ENCODE assay signal across 22 cellular contexts in genomic region chr12:13811061-13811460, GRCh38.
"Had no signal": no experiment of that assay in that cellular context is flagged by ENCODE, and none has a peak within 500 bp of the region (broad histone marks: within the 10 kb centered on the region; RNA-seq: fewer than 3 reads in every experiment).

No MANE protein-coding gene starts in this region.

- DNase-seq: activated CD4-positive, alpha-beta T cell treated with anti-CD3 and anti-CD28 coated beads for 48 hours; activated CD8-positive, alpha-beta memory T cell treated with anti-CD3 and anti-CD28 coated beads, Interleukin-2, amount 10 ng/mL, durations not matched to agents 7 days and 5 days; activated CD8-positive, alpha-beta T cell treated with anti-CD3 and anti-CD28 coated beads for 36 hours; activated gamma-delta T cell treated with Interleukin-2 at 50 U/mL for 16 hours; activated T-cell treated with anti-CD3 and anti-CD28 coated beads for 4 hours; colonic mucosa; dorsolateral prefrontal cortex; endodermal cell; erythroblast; foreskin melanocyte; left ventricle myocardium superior; ovary; spleen; stimulated activated CD4-positive, alpha-beta T cell treated with anti-CD3 and anti-CD28 coated beads, Interleukin-4, amount 100 ng/mL, for 24 hours; stimulated activated naive CD8-positive, alpha-beta T cell treated with anti-CD3 and anti-CD28 coated beads, Interleukin-15, Interleukin-2, amounts not matched to agents 100 U/mL and 50 U/mL, for 24 hours; T1000; thyroid gland; upper lobe of right lung had no signal

- ATAC-seq: activated CD8-positive, alpha-beta memory T cell treated with anti-CD3 and anti-CD28 coated beads, Interleukin-2, amount 10 ng/mL, durations not matched to agents 7 days and 5 days; activated CD8-positive, alpha-beta T cell treated with anti-CD3 and anti-CD28 coated beads for 36 hours; left ventricle myocardium superior; natural killer cell treated with Interleukin-12 subunit alpha and Interleukin-12 subunit beta and Interleukin-15 and Interleukin-18, amount 100 ng/mL, for 72 hours; stimulated activated naive CD8-positive, alpha-beta T cell treated with anti-CD3 and anti-CD28 coated beads, Interleukin-15, Interleukin-2, amounts not matched to agents 100 U/mL and 50 U/mL, for 24 hours; upper lobe of right lung had no signal

- H3K4me3 ChIP-seq: ascending aorta, colonic mucosa, dorsolateral prefrontal cortex, ovary, prostate gland, right atrium auricular region, spleen, thyroid gland, upper lobe of right lung had no signal
